Comparison of ENCODE assay signal across 22 cellular contexts in the genomic region with DNA sequence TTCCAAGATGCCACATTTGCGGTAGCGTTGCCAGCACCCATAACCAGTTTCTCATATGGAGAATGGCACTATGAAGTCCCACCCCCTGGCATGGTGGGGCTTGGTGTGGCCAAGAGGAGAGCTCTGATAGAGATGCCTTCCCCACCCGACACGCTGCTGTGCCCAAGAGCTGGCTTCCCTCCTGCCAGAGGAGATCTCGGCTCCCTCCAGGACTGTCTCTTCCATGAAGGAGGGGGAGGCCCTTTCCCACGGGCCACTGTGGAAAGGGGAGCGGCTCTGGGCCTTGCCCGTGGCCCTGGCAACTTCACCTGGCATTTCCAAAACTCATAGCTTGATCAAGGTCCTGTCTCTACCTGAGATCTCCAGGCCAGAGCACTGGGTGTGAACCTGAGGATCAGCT.
DNase-seq lines count a peak whose midpoint lies in the region; ATAC-seq and TF ChIP-seq lines count a peak whose summit lies in the region.
"Had no signal": no experiment of that assay in that cellular context is flagged by ENCODE, and none has a peak within 500 bp of the region (broad histone marks: within the 10 kb centered on the region; RNA-seq: fewer than 3 reads in every experiment).

No MANE protein-coding gene starts in this region.

- H3K4me3 Mint-ChIP-seq in activated CD8-positive, alpha-beta T cell treated with anti-CD3 and anti-CD28 coated beads, Interleukin-2, amount 10 ng/mL, durations not matched to agents 7 days and 5 days = no peak overlapping the region
- no peak overlapping the region for H3K4me3 Mint-ChIP-seq in activated CD8-positive, alpha-beta T cell treated with anti-CD3 and anti-CD28 coated beads for 36 hours
- H3K4me3 Mint-ChIP-seq in dendritic cell treated with granulocyte-macrophage colony-stimulating factor and Interleukin-4, amounts not matched to agents 40 ng/mL and 50 ng/mL, for 4 days = no peak overlapping the region
- peak overlapping the region; percentile 76 for H3K4me3 Mint-ChIP-seq in natural killer cell treated with Interleukin-12 subunit alpha and Interleukin-12 subunit beta and Interleukin-15 and Interleukin-18, amount 100 ng/mL, for 72 hours
- peak overlapping the region; percentile 51 for H3K4me3 Mint-ChIP-seq in type B pancreatic cell
- H3K4me3 Mint-ChIP-seq: activated naive CD8-positive, alpha-beta T cell treated with anti-CD3 and anti-CD28 coated beads for 36 hours; B cell; mesothelial cell of epicardium; stimulated activated naive CD8-positive, alpha-beta T cell treated with anti-CD3 and anti-CD28 coated beads, Interleukin-15, Interleukin-2, amounts not matched to agents 100 ng/mL and 50 ng/mL, for 24 hours had no signal

- DNase-seq in activated CD8-positive, alpha-beta T cell treated with anti-CD3 and anti-CD28 coated beads, Interleukin-2, amount 10 ng/mL, durations not matched to agents 7 days and 5 days = no peak
- no peak for DNase-seq in activated CD8-positive, alpha-beta T cell treated with anti-CD3 and anti-CD28 coated beads for 36 hours
- DNase-seq in natural killer cell treated with Interleukin-12 subunit alpha and Interleukin-12 subunit beta and Interleukin-15 and Interleukin-18, amount 100 ng/mL, for 72 hours (ENCODE audit: low spot score) = no peak
- no peak for DNase-seq in type B pancreatic cell (ENCODE audit: extremely low spot score, unreplicated experiment)
- no peak for DNase-seq in NCI-H748 (lab: John Stamatoyannopoulos, UW; ENCODE audit: unreplicated experiment)
- no peak for DNase-seq in activated CD4-positive, alpha-beta T cell treated with anti-CD3 and anti-CD28 coated beads for 4 hours
- DNase-seq in activated effector memory CD4-positive, alpha-beta T cell treated with anti-CD3 and anti-CD28 coated beads, Interleukin-2, amount 50 U/mL, for 16 hours = no peak
- DNase-seq: activated naive CD8-positive, alpha-beta T cell treated with anti-CD3 and anti-CD28 coated beads for 36 hours; foreskin melanocyte; NCI-H1417 treated with DMSO at 0.1 percent for 48 hours; NCI-H526; retina; SHP77; stimulated activated CD4-positive, alpha-beta T cell treated with anti-CD3 and anti-CD28 coated beads, Interleukin-1b, Interleukin-23, amount 100 ng/mL, for 48 hours; T-helper 1 cell; upper lobe of right lung; WERI-Rb-1 had no signal

- intact Hi-C loops in activated CD8-positive, alpha-beta T cell treated with anti-CD3 and anti-CD28 coated beads for 36 hours (cut with micrococcal nuclease) = no loop called here
- intact Hi-C loops in dendritic cell treated with granulocyte-macrophage colony-stimulating factor and Interleukin-4, amounts not matched to agents 40 ng/mL and 50 ng/mL, for 4 days (cut with micrococcal nuclease) = loop anchor here (10.0 kb wide), 1 partner anchor 93 kb away; no protein-coding TSS in a partner anchor

- H3K27ac Mint-ChIP-seq in activated CD8-positive, alpha-beta T cell treated with anti-CD3 and anti-CD28 coated beads, Interleukin-2, amount 10 ng/mL, durations not matched to agents 7 days and 5 days = peak overlapping the region; percentile 68
- no peak overlapping the region for H3K27ac Mint-ChIP-seq in activated CD8-positive, alpha-beta T cell treated with anti-CD3 and anti-CD28 coated beads for 36 hours
- H3K27ac Mint-ChIP-seq in dendritic cell treated with granulocyte-macrophage colony-stimulating factor and Interleukin-4, amounts not matched to agents 40 ng/mL and 50 ng/mL, for 4 days = peak overlapping the region; percentile 59
- peak overlapping the region; percentile 69 to 98 for H3K27ac Mint-ChIP-seq in natural killer cell treated with Interleukin-12 subunit alpha and Interleukin-12 subunit beta and Interleukin-15 and Interleukin-18, amount 100 ng/mL, for 72 hours
- H3K27ac Mint-ChIP-seq in type B pancreatic cell = peak overlapping the region; percentile 94
- H3K27ac Mint-ChIP-seq: activated naive CD8-positive, alpha-beta T cell treated with anti-CD3 and anti-CD28 coated beads for 36 hours; B cell; stimulated activated naive CD8-positive, alpha-beta T cell treated with anti-CD3 and anti-CD28 coated beads, Interleukin-15, Interleukin-2, amounts not matched to agents 100 ng/mL and 50 ng/mL, for 24 hours had no signal

- H3K36me3 Mint-ChIP-seq in activated CD8-positive, alpha-beta T cell treated with anti-CD3 and anti-CD28 coated beads, Interleukin-2, amount 10 ng/mL, durations not matched to agents 7 days and 5 days (ENCODE audit: low read depth) = peaks cover 2% of the 10 kb centered on the region
- H3K36me3 Mint-ChIP-seq in activated CD8-positive, alpha-beta T cell treated with anti-CD3 and anti-CD28 coated beads for 36 hours (ENCODE audit: low read depth) = no peaks in the 10 kb centered on the region
- no peaks in the 10 kb centered on the region for H3K36me3 Mint-ChIP-seq in dendritic cell treated with granulocyte-macrophage colony-stimulating factor and Interleukin-4, amounts not matched to agents 40 ng/mL and 50 ng/mL, for 4 days (ENCODE audit: low read depth)
- H3K36me3 Mint-ChIP-seq in natural killer cell treated with Interleukin-12 subunit alpha and Interleukin-12 subunit beta and Interleukin-15 and Interleukin-18, amount 100 ng/mL, for 72 hours = peaks cover 7% of the 10 kb centered on the region
- no peaks in the 10 kb centered on the region for H3K36me3 Mint-ChIP-seq in type B pancreatic cell
- H3K36me3 Mint-ChIP-seq: activated naive CD8-positive, alpha-beta T cell treated with anti-CD3 and anti-CD28 coated beads for 36 hours; mesothelial cell of epicardium had no signal

- CTCF ChIA-PET in activated CD8-positive, alpha-beta T cell treated with anti-CD3 and anti-CD28 coated beads, Interleukin-2, amount 10 ng/mL, durations not matched to agents 7 days and 5 days (lab: Charles Lee) = no interaction called here
- CTCF ChIA-PET in activated CD8-positive, alpha-beta T cell treated with anti-CD3 and anti-CD28 coated beads for 36 hours (lab: Charles Lee) = no interaction called here

- no peak for TF ChIP-seq CTCF in activated CD8-positive, alpha-beta T cell treated with anti-CD3 and anti-CD28 coated beads for 36 hours (IDR thresholded peaks at IDR 0.05)
- no peak for TF ChIP-seq CTCF in type B pancreatic cell (conservative IDR thresholded peaks at IDR 0.05)

- peaks cover 3% of the 10 kb centered on the region for H3K27me3 Mint-ChIP-seq in activated CD8-positive, alpha-beta T cell treated with anti-CD3 and anti-CD28 coated beads, Interleukin-2, amount 10 ng/mL, durations not matched to agents 7 days and 5 days (ENCODE audit: low read depth)
- peaks cover 8% of the 10 kb centered on the region for H3K27me3 Mint-ChIP-seq in activated CD8-positive, alpha-beta T cell treated with anti-CD3 and anti-CD28 coated beads for 36 hours
- peaks cover 60% of the 10 kb centered on the region for H3K27me3 Mint-ChIP-seq in dendritic cell treated with granulocyte-macrophage colony-stimulating factor and Interleukin-4, amounts not matched to agents 40 ng/mL and 50 ng/mL, for 4 days
- no peaks in the 10 kb centered on the region for H3K27me3 Mint-ChIP-seq in natural killer cell treated with Interleukin-12 subunit alpha and Interleukin-12 subunit beta and Interleukin-15 and Interleukin-18, amount 100 ng/mL, for 72 hours
- peaks cover 6% of the 10 kb centered on the region for H3K27me3 Mint-ChIP-seq in type B pancreatic cell

- no peak for ATAC-seq in activated CD8-positive, alpha-beta T cell treated with anti-CD3 and anti-CD28 coated beads, Interleukin-2, amount 10 ng/mL, durations not matched to agents 7 days and 5 days
- no peak for ATAC-seq in activated CD8-positive, alpha-beta T cell treated with anti-CD3 and anti-CD28 coated beads for 36 hours
- ATAC-seq in natural killer cell treated with Interleukin-12 subunit alpha and Interleukin-12 subunit beta and Interleukin-15 and Interleukin-18, amount 100 ng/mL, for 72 hours = no peak
- ATAC-seq: body of pancreas, upper lobe of right lung had no signal

- H3K9me3 Mint-ChIP-seq in activated CD8-positive, alpha-beta T cell treated with anti-CD3 and anti-CD28 coated beads, Interleukin-2, amount 10 ng/mL, durations not matched to agents 7 days and 5 days (ENCODE audit: insufficient read depth) = no peaks in the 10 kb centered on the region
- no peaks in the 10 kb centered on the region for H3K9me3 Mint-ChIP-seq in activated CD8-positive, alpha-beta T cell treated with anti-CD3 and anti-CD28 coated beads for 36 hours
- H3K9me3 Mint-ChIP-seq in dendritic cell treated with granulocyte-macrophage colony-stimulating factor and Interleukin-4, amounts not matched to agents 40 ng/mL and 50 ng/mL, for 4 days = no peaks in the 10 kb centered on the region
- no peaks in the 10 kb centered on the region for H3K9me3 Mint-ChIP-seq in natural killer cell treated with Interleukin-12 subunit alpha and Interleukin-12 subunit beta and Interleukin-15 and Interleukin-18, amount 100 ng/mL, for 72 hours
- H3K9me3 Mint-ChIP-seq in type B pancreatic cell = no peaks in the 10 kb centered on the region
- H3K9me3 Mint-ChIP-seq: activated naive CD8-positive, alpha-beta T cell treated with anti-CD3 and anti-CD28 coated beads for 36 hours; mesothelial cell of epicardium; stimulated activated naive CD8-positive, alpha-beta T cell treated with anti-CD3 and anti-CD28 coated beads, Interleukin-15, Interleukin-2, amounts not matched to agents 100 ng/mL and 50 ng/mL, for 24 hours had no signal

- peaks cover 64% of the 10 kb centered on the region for H3K4me1 Mint-ChIP-seq in activated CD8-positive, alpha-beta T cell treated with anti-CD3 and anti-CD28 coated beads, Interleukin-2, amount 10 ng/mL, durations not matched to agents 7 days and 5 days (ENCODE audit: low read depth)
- peaks cover 32% of the 10 kb centered on the region for H3K4me1 Mint-ChIP-seq in activated CD8-positive, alpha-beta T cell treated with anti-CD3 and anti-CD28 coated beads for 36 hours (ENCODE audit: low read depth)
- peaks cover 78% of the 10 kb centered on the region for H3K4me1 Mint-ChIP-seq in dendritic cell treated with granulocyte-macrophage colony-stimulating factor and Interleukin-4, amounts not matched to agents 40 ng/mL and 50 ng/mL, for 4 days (ENCODE audit: low read depth)
- peaks cover 62 to 66% of the 10 kb centered on the region in 2 donors for H3K4me1 Mint-ChIP-seq in natural killer cell treated with Interleukin-12 subunit alpha and Interleukin-12 subunit beta and Interleukin-15 and Interleukin-18, amount 100 ng/mL, for 72 hours (ENCODE audit: low read depth in 2 of 2)
- peaks cover 43% of the 10 kb centered on the region for H3K4me1 Mint-ChIP-seq in type B pancreatic cell (ENCODE audit: unreplicated experiment)

- POLR2A ChIA-PET in activated CD8-positive, alpha-beta T cell treated with anti-CD3 and anti-CD28 coated beads, Interleukin-2, amount 10 ng/mL, durations not matched to agents 7 days and 5 days (lab: Charles Lee) = no interaction called here
- POLR2A ChIA-PET in activated CD8-positive, alpha-beta T cell treated with anti-CD3 and anti-CD28 coated beads for 36 hours (lab: Charles Lee) = no interaction called here

Comparison
In these comparisons a context has a peak if more than half of its experiments do, and no peak if none do; other contexts are left out.
1. H3K4me3 Mint-ChIP-seq: peak in natural killer cell treated with Interleukin-12 subunit alpha and Interleukin-12 subunit beta and Interleukin-15 and Interleukin-18, amount 100 ng/mL, for 72 hours (single experiment) and type B pancreatic cell (single experiment); none in activated CD8-positive, alpha-beta T cell treated with anti-CD3 and anti-CD28 coated beads, Interleukin-2, amount 10 ng/mL, durations not matched to agents 7 days and 5 days (single experiment), activated CD8-positive, alpha-beta T cell treated with anti-CD3 and anti-CD28 coated beads for 36 hours (single experiment) and dendritic cell treated with granulocyte-macrophage colony-stimulating factor and Interleukin-4, amounts not matched to agents 40 ng/mL and 50 ng/mL, for 4 days (single experiment).